Comparison of ENCODE assay signal across 1 cellular context in the genomic region with DNA sequence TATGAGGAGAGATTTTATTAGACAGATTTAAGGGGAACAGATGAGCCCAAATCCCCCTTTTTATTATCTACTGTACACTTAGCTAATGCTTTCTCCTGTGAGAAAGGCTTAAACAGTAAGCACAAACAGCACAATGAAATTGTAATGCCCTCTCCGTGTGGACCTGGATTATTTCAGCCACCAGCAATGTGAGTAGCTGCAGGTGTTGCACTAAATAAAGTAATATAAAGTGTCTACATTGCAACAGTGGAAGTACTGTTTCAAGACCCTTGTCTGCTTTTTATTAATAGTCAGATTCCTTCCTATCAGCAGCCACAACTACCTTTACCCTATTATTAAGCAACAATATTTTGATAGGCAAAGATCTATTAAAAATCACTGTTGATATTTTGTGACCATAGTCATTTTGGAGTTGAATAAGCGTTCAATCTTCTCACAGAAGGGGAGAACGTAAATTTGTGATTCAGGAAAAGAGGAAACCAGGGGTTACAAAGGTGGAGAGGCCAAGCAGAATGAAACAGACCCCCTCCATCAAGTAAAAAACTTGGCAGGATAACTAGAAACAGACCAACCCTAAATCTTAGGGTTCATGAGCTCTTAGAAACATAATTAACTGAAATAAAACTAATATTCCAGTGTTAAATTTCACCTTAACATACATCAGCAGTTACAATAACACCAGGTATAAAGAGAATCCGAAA.
TF ChIP-seq lines count a peak whose summit lies in the region.

No MANE protein-coding gene starts in this region.

TF ChIP-seq in HepG2, 621 proteins besides CTCF, POLR2A, EP300 and RAD21 (continued from another document):
- no peak for TF ChIP-seq ETS1 (CRISPR knock-in tag; IDR thresholded peaks at IDR 0.05)
- no peak for TF ChIP-seq SMARCC2 (IDR thresholded peaks at IDR 0.05)
- TF ChIP-seq, protein P1, sequence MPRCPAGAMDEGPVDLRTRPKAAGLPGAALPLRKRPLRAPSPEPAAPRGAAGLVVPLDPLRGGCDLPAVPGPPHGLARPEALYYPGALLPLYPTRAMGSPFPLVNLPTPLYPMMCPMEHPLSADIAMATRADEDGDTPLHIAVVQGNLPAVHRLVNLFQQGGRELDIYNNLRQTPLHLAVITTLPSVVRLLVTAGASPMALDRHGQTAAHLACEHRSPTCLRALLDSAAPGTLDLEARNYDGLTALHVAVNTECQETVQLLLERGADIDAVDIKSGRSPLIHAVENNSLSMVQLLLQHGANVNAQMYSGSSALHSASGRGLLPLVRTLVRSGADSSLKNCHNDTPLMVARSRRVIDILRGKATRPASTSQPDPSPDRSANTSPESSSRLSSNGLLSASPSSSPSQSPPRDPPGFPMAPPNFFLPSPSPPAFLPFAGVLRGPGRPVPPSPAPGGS (CRISPR knock-in tag; IDR thresholded peaks at IDR 0.05): no peak
- TF ChIP-seq ZNF737 (CRISPR knock-in tag; IDR thresholded peaks at IDR 0.05; ENCODE audit: borderline replicate concordance): no peak
- no peak for TF ChIP-seq MTA3 (CRISPR knock-in tag; IDR thresholded peaks at IDR 0.05)
- no peak for TF ChIP-seq HHEX (CRISPR knock-in tag; IDR thresholded peaks at IDR 0.05)
- no peak for TF ChIP-seq PAF1 (CRISPR knock-in tag; IDR thresholded peaks at IDR 0.05)
- no peak for TF ChIP-seq ZBTB44 (CRISPR knock-in tag; IDR thresholded peaks at IDR 0.05)
